In the genomic region with DNA sequence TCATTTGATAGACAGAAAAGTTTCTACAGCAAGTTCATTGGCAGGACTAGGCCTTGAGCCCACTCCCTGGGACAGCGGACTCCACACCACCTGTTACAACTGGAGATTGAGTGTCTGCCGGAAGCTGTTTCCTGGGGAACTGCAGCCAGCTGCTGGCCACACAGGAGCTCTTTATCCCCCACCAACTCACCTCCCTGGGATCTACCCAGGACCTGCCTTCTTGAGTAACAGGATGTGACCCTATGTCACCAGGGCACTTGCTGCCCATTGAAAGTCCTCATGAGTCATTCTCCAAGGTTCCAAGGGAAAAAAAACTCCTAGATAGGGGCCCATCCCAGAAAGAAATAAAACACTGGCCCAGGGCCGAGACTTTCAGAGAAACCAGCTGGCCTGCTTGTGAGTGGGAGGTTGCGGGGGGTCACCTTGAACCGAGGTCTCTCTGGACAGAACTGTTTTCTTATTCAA, we compare ENCODE assay signal across 8 cellular contexts. TPM values are rescaled to one million over a fixed set of nuclear protein-coding genes. Genes with fewer than 3 reads are reported as not detected.
DNase-seq lines count a peak whose midpoint lies in the region; ATAC-seq and TF ChIP-seq lines count a peak whose summit lies in the region.

No MANE protein-coding gene starts in this region.

- H3K4me1 Mint-ChIP-seq in type B pancreatic cell (ENCODE audit: unreplicated experiment): peaks cover 21% of the 10 kb centered on the region
- peaks cover 9 to 13% of the 10 kb centered on the region in 2 donors for H3K4me1 Mint-ChIP-seq in effector memory CD8-positive, alpha-beta T cell (ENCODE audit: low read depth in 2 of 2)

- H3K36me3 ChIP-seq in H7 (replicated peaks; ENCODE audit: control insufficient read depth, insufficient read depth, low read length): no peaks in the 10 kb centered on the region

- H3K9me3 Mint-ChIP-seq in type B pancreatic cell: no peaks in the 10 kb centered on the region
- H3K9me3 Mint-ChIP-seq in effector memory CD8-positive, alpha-beta T cell: no peaks in the 10 kb centered on the region

- no peak for ATAC-seq in effector memory CD8-positive, alpha-beta T cell (replicated peaks)

- H3K27me3 ChIP-seq in H7 (ENCODE audit: control insufficient read depth, insufficient read depth, low read length): no peaks in the 10 kb centered on the region

- WGBS in adipose tissue, 3 donors: 39 to 52% (median 51%) methylated on average over 5 of the region's 5 CpGs

- no peaks in the 10 kb centered on the region for H3K27me3 Mint-ChIP-seq in type B pancreatic cell
- no peaks in the 10 kb centered on the region for H3K27me3 Mint-ChIP-seq in effector memory CD8-positive, alpha-beta T cell

- no peak overlapping the region for H3K4me3 Mint-ChIP-seq in type B pancreatic cell
- no peak overlapping the region for H3K4me3 Mint-ChIP-seq in effector memory CD8-positive, alpha-beta T cell

- peak overlapping the region; percentile 65 for H3K27ac Mint-ChIP-seq in type B pancreatic cell
- H3K27ac Mint-ChIP-seq in effector memory CD8-positive, alpha-beta T cell: peak overlapping the region in 1 of 2 donors; percentile 85

- H3K27ac ChIP-seq in adipose tissue (ENCODE audit: low read depth, low read length): peak overlapping the region; percentile 52

- TF ChIP-seq CTCF in type B pancreatic cell (conservative IDR thresholded peaks at IDR 0.05): no peak

- DNase-seq in NCI-H510A treated with DMSO at 0.1 percent for 48 hours (lab: John Stamatoyannopoulos, UW) (peak; percentile 74), NCI-H510A (lab: John Stamatoyannopoulos, UW) (no peak), kidney glomerular epithelial cell (lab: John Stamatoyannopoulos, UW) (peak; percentile 51), type B pancreatic cell (ENCODE audit: extremely low spot score, unreplicated experiment) (no peak), H7 (no peak), mesenteric fat pad (ENCODE audit: low spot score) (no peak)
- DNase-seq in effector memory CD8-positive, alpha-beta T cell: no peak

- no peaks in the 10 kb centered on the region for H3K36me3 Mint-ChIP-seq in type B pancreatic cell
- no peaks in the 10 kb centered on the region for H3K36me3 Mint-ChIP-seq in effector memory CD8-positive, alpha-beta T cell (ENCODE audit: insufficient read depth)

- H3K4me3 ChIP-seq in H7 (ENCODE audit: insufficient read depth, low read depth, low read length): no peak overlapping the region

RNA-seq across cellular contexts. Expression of gene SLC9A8, which starts 37.4 kb away (rescaled TPM):
- polyA plus RNA-seq in adipose tissue: 1 to 10 TPM; 5.1 to 8.6 (median 7.0) TPM
- total RNA-seq in type B pancreatic cell (ENCODE audit: low replicate concordance) (8.6 and 9.4 TPM in 2 replicates), mesenteric fat pad (12.7 TPM)
- 6.4 and 6.7 TPM in 2 replicates for total RNA-seq in H7 (2014; rRNA removed; shearing (Covaris generic))

Comparison
In these comparisons a context has a peak if more than half of its experiments do, and no peak if none do; other contexts are left out.
1. DNase-seq: peak in NCI-H510A treated with DMSO at 0.1 percent for 48 hours (single experiment) and kidney glomerular epithelial cell (single experiment); none in NCI-H510A (single experiment), type B pancreatic cell (single experiment), H7 (single experiment), effector memory CD8-positive, alpha-beta T cell (0 of 3) and mesenteric fat pad (single experiment).